1 cellular context compared by ENCODE assay signal in genomic region chr1:56566040-56566774, GRCh38.
TF ChIP-seq lines count a peak whose summit lies in the region.

No MANE protein-coding gene starts in this region.

TF ChIP-seq in liver, 16 proteins besides CTCF, POLR2A, EP300 and RAD21 (continued from another document):
- peak; percentile 87 to 89 for TF ChIP-seq HNF4A (conservative IDR thresholded peaks at IDR 0.05)
- TF ChIP-seq FOXA1 (IDR thresholded peaks at IDR 0.05) = no peak
- no peak for TF ChIP-seq NR2F2 (IDR thresholded peaks at IDR 0.05)
- TF ChIP-seq, protein P1, sequence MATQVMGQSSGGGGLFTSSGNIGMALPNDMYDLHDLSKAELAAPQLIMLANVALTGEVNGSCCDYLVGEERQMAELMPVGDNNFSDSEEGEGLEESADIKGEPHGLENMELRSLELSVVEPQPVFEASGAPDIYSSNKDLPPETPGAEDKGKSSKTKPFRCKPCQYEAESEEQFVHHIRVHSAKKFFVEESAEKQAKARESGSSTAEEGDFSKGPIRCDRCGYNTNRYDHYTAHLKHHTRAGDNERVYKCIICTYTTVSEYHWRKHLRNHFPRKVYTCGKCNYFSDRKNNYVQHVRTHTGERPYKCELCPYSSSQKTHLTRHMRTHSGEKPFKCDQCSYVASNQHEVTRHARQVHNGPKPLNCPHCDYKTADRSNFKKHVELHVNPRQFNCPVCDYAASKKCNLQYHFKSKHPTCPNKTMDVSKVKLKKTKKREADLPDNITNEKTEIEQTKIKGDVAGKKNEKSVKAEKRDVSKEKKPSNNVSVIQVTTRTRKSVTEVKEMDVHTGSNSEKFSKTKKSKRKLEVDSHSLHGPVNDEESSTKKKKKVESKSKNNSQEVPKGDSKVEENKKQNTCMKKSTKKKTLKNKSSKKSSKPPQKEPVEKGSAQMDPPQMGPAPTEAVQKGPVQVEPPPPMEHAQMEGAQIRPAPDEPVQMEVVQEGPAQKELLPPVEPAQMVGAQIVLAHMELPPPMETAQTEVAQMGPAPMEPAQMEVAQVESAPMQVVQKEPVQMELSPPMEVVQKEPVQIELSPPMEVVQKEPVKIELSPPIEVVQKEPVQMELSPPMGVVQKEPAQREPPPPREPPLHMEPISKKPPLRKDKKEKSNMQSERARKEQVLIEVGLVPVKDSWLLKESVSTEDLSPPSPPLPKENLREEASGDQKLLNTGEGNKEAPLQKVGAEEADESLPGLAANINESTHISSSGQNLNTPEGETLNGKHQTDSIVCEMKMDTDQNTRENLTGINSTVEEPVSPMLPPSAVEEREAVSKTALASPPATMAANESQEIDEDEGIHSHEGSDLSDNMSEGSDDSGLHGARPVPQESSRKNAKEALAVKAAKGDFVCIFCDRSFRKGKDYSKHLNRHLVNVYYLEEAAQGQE (IDR thresholded peaks at IDR 0.05) = peak; percentile 58
- TF ChIP-seq GABPA (IDR thresholded peaks at IDR 0.05 in 1 of 2, conservative IDR thresholded peaks at IDR 0.05 in 1 of 2) = no peak
- no peak for TF ChIP-seq EGR1 (IDR thresholded peaks at IDR 0.05; ENCODE audit: low read depth in 2 of 2)
- peak; percentile 74 for TF ChIP-seq HNF4G (IDR thresholded peaks at IDR 0.05)
- TF ChIP-seq JUND (IDR thresholded peaks at IDR 0.05) = peak; percentile 55 to 63
- TF ChIP-seq TAF1 (conservative IDR thresholded peaks at IDR 0.05) = peak; percentile 19
- TF ChIP-seq YY1 (IDR thresholded peaks at IDR 0.05) = peak; percentile 87
- peak; percentile 53 to 61 for TF ChIP-seq RXRA (IDR thresholded peaks at IDR 0.05)
- TF ChIP-seq, protein P2, sequence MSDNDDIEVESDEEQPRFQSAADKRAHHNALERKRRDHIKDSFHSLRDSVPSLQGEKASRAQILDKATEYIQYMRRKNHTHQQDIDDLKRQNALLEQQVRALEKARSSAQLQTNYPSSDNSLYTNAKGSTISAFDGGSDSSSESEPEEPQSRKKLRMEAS (IDR thresholded peaks at IDR 0.05) = peak; percentile 54
TF ChIP-seq in liver: peak in this region for 10.
